29 cellular contexts compared by ENCODE assay signal in genomic region chr18:54835944-54836343, GRCh38.
DNase-seq lines count a peak whose midpoint lies in the region; ATAC-seq, FAIRE-seq and TF ChIP-seq lines count a peak whose summit lies in the region.
"Had no signal": no experiment of that assay in that cellular context is flagged by ENCODE, and none has a peak within 500 bp of the region (broad histone marks: within the 10 kb centered on the region; RNA-seq: fewer than 3 reads in every experiment).

No MANE protein-coding gene starts in this region.

- no peak for ATAC-seq in GM18505 (IDR thresholded peaks at IDR 0.05; ENCODE audit: unreplicated experiment)

- peak overlapping the region; percentile 54 for H3K27ac ChIP-seq in VCaP
- H3K27ac ChIP-seq: left ventricle myocardium inferior, pancreas, SJCRH30, tibial artery had no signal

- TF ChIP-seq CTCF in VCaP (conservative IDR thresholded peaks at IDR 0.05) = no peak

- no peak for FAIRE-seq in urothelium cell line (lab: Jason Lieb, UNC)
- FAIRE-seq: bronchial epithelial cell, GM18507, pancreas had no signal

- CTCF ChIA-PET in activated naive CD4-positive, alpha-beta T cell treated with anti-CD3 and anti-CD28 coated beads, Interleukin-2, amount 10 ng/mL, durations not matched to agents 7 days and 5 days (lab: Charles Lee) = no interaction called here

- H3K9me3 Mint-ChIP-seq in activated naive CD4-positive, alpha-beta T cell treated with anti-CD3 and anti-CD28 coated beads, Interleukin-2, amount 50 U/mL, for 24 hours = peaks cover 6% of the 10 kb centered on the region
- peaks cover 7% of the 10 kb centered on the region for H3K9me3 Mint-ChIP-seq in activated naive CD4-positive, alpha-beta T cell treated with anti-CD3 and anti-CD28 coated beads, Interleukin-2, amount 10 ng/mL, durations not matched to agents 7 days and 5 days

- H3K27ac Mint-ChIP-seq in activated naive CD4-positive, alpha-beta T cell treated with anti-CD3 and anti-CD28 coated beads, Interleukin-2, amount 50 U/mL, for 24 hours = no peak overlapping the region
- H3K27ac Mint-ChIP-seq in activated naive CD4-positive, alpha-beta T cell treated with anti-CD3 and anti-CD28 coated beads, Interleukin-2, amount 10 ng/mL, durations not matched to agents 7 days and 5 days = no peak overlapping the region
- H3K27ac Mint-ChIP-seq: activated naive CD8-positive, alpha-beta T cell; activated T-helper 1 cell treated with anti-CD3 and anti-CD28 coated beads, Interleukin-12 subunit alpha, Interleukin-12 subunit beta, Interleukin-2, Interleukin-4 antibody, amounts not matched to agents 30 ng/mL and 10 ng/mL and 1 ng/mL, durations not matched to agents 14 hours and 24 hours and 36 hours had no signal

- peak overlapping the region; percentile 30 for H3K4me3 Mint-ChIP-seq in activated naive CD4-positive, alpha-beta T cell treated with anti-CD3 and anti-CD28 coated beads, Interleukin-2, amount 50 U/mL, for 24 hours
- H3K4me3 Mint-ChIP-seq in activated naive CD4-positive, alpha-beta T cell treated with anti-CD3 and anti-CD28 coated beads, Interleukin-2, amount 10 ng/mL, durations not matched to agents 7 days and 5 days = no peak overlapping the region
- H3K4me3 Mint-ChIP-seq: activated naive CD8-positive, alpha-beta T cell; activated T-helper 1 cell treated with anti-CD3 and anti-CD28 coated beads, Interleukin-12 subunit alpha, Interleukin-12 subunit beta, Interleukin-2, Interleukin-4 antibody, amounts not matched to agents 30 ng/mL and 10 ng/mL and 1 ng/mL, durations not matched to agents 14 hours and 24 hours and 36 hours had no signal

- peaks cover 3% of the 10 kb centered on the region for H3K36me3 Mint-ChIP-seq in activated naive CD4-positive, alpha-beta T cell treated with anti-CD3 and anti-CD28 coated beads, Interleukin-2, amount 50 U/mL, for 24 hours
- no peaks in the 10 kb centered on the region for H3K36me3 Mint-ChIP-seq in activated naive CD4-positive, alpha-beta T cell treated with anti-CD3 and anti-CD28 coated beads, Interleukin-2, amount 10 ng/mL, durations not matched to agents 7 days and 5 days

- H3K4me1 Mint-ChIP-seq in activated naive CD4-positive, alpha-beta T cell treated with anti-CD3 and anti-CD28 coated beads, Interleukin-2, amount 50 U/mL, for 24 hours = peaks cover 22% of the 10 kb centered on the region
- H3K4me1 Mint-ChIP-seq in activated naive CD4-positive, alpha-beta T cell treated with anti-CD3 and anti-CD28 coated beads, Interleukin-2, amount 10 ng/mL, durations not matched to agents 7 days and 5 days = peaks cover 11% of the 10 kb centered on the region

- DNase-seq in activated naive CD4-positive, alpha-beta T cell treated with anti-CD3 and anti-CD28 coated beads, Interleukin-2, amount 10 ng/mL, durations not matched to agents 7 days and 5 days = no peak
- DNase-seq in NOMO-1 (lab: John Stamatoyannopoulos, UW; ENCODE audit: unreplicated experiment in 2 of 2) = peak; percentile 27 to 66
- DNase-seq in urothelium cell line (ENCODE audit: low spot score) = no peak
- DNase-seq in hepatic stellate cell (ENCODE audit: low spot score) = no peak
- DNase-seq in globus pallidus (ENCODE audit: low spot score) = no peak
- DNase-seq: activated CD4-positive, alpha-beta T cell treated with anti-CD3 and anti-CD28 coated beads for 48 hours; anterior cingulate cortex; Caco-2; DMS79 treated with DMSO at 0.1 percent for 48 hours; H7; islet precursor cell; left ventricle myocardium inferior; NCI-H1048; NCI-H187; NCI-H2171 treated with DMSO at 0.1 percent for 48 hours; NCI-H524; NK-92 treated with Interleukin-12 subunit alpha and Interleukin-12 subunit beta, amount 100 ng/mL, for 24 hours; pancreas; retina; SJCRH30; stimulated activated CD4-positive, alpha-beta T cell treated with anti-CD3 and anti-CD28 coated beads, Interleukin-1b, Interleukin-23, amount 100 ng/mL, for 48 hours; tibial artery had no signal

- no peak for TF ChIP-seq POLR2A in GM18505 (IDR thresholded peaks at IDR 0.05; ENCODE audit: borderline replicate concordance, extremely low read depth, insufficient read depth, insufficient read length)

- H3K27me3 Mint-ChIP-seq in activated naive CD4-positive, alpha-beta T cell treated with anti-CD3 and anti-CD28 coated beads, Interleukin-2, amount 50 U/mL, for 24 hours = peaks cover 3% of the 10 kb centered on the region
- H3K27me3 Mint-ChIP-seq in activated naive CD4-positive, alpha-beta T cell treated with anti-CD3 and anti-CD28 coated beads, Interleukin-2, amount 10 ng/mL, durations not matched to agents 7 days and 5 days = peaks cover 4% of the 10 kb centered on the region

Comparison
In these comparisons a context has a peak if more than half of its experiments do, and no peak if none do; other contexts are left out.
1. DNase-seq: peak in NOMO-1 (2 of 2); none in activated naive CD4-positive, alpha-beta T cell treated with anti-CD3 and anti-CD28 coated beads, Interleukin-2, amount 10 ng/mL, durations not matched to agents 7 days and 5 days (single experiment), urothelium cell line (single experiment), hepatic stellate cell (single experiment) and globus pallidus (single experiment).